In the genomic region with DNA sequence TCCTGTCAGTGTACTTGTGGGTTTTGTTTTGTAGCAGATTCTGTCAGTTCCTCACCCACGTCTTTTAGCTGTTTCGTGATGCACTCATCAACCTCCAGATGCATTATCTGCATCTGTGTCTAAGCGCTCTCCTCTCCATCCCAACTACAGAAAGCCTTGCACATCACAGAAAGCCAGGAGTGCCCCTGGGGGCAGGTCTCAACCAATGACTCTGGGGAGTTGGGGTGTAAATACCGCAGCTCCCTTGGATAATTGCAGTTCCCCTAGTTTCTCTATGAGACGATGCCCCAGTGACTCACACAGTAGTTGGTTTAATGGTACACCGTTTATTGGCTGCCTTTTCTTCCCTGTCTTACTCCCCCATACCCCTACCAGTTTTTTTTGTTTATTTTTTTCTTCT, we compare ENCODE assay signal across 1 cellular context.
TF ChIP-seq lines count a peak whose summit lies in the region.

No MANE protein-coding gene starts in this region.

TF ChIP-seq in endothelial cell of umbilical vein, 7 proteins besides CTCF, POLR2A, EP300 and RAD21:
- TF ChIP-seq JUN (IDR thresholded peaks at IDR 0.05; ENCODE audit: borderline replicate concordance, insufficient read depth, insufficient read length, low read depth) = no peak
- TF ChIP-seq GATA2 (IDR thresholded peaks at IDR 0.05; ENCODE audit: insufficient read depth, insufficient read length, low read depth, low read length) = no peak
- TF ChIP-seq EZH2 (IDR thresholded peaks at IDR 0.05; ENCODE audit: borderline replicate concordance, low read depth, low read length, severe bottlenecking) = no peak
- TF ChIP-seq MYC (IDR thresholded peaks at IDR 0.05; ENCODE audit: low read depth, low read length) = no peak
- TF ChIP-seq POLR2AphosphoS5 (IDR thresholded peaks at IDR 0.05; ENCODE audit: insufficient read depth, low read depth, low read length) = no peak
- TF ChIP-seq, protein P1, sequence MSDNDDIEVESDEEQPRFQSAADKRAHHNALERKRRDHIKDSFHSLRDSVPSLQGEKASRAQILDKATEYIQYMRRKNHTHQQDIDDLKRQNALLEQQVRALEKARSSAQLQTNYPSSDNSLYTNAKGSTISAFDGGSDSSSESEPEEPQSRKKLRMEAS (IDR thresholded peaks at IDR 0.05; ENCODE audit: insufficient read depth, insufficient read length) = no peak
- TF ChIP-seq FOS (IDR thresholded peaks at IDR 0.05; ENCODE audit: borderline replicate concordance, insufficient read depth, low read length) = no peak
